ENCODE assay signal across 9 cellular contexts in genomic region chr17:83194761-83195329, GRCh38.
A peak's percentile ranks its signal among the peaks of the same experiment; 100 is the strongest.
DNase-seq lines count a peak whose midpoint lies in the region; ATAC-seq and TF ChIP-seq lines count a peak whose summit lies in the region.
"Had no signal": no experiment of that assay in that cellular context is flagged by ENCODE, and none has a peak within 500 bp of the region (broad histone marks: within the 10 kb centered on the region; RNA-seq: fewer than 3 reads in every experiment).

No MANE protein-coding gene starts in this region.

- H3K27ac ChIP-seq in BLaER1 (peak overlapping the region; percentile 56), Panc1 (ENCODE audit: low read length) (no peak overlapping the region), esophagus squamous epithelium (peak overlapping the region; percentile 42 to 84 (median 59)), ovary (peak overlapping the region in 1 of 2 donors; percentile 63)

- H3K4me1 ChIP-seq in BLaER1 (peaks cover 65% of the 10 kb centered on the region), Panc1 (ENCODE audit: control insufficient read depth, insufficient read depth, low read length) (no peaks in the 10 kb centered on the region), esophagus squamous epithelium (peaks cover 18 to 77% (median 23%) of the 10 kb centered on the region in 3 donors), ovary (ENCODE audit: insufficient read depth) (peaks cover 29% of the 10 kb centered on the region)

- H3K4me3 ChIP-seq in BLaER1 (no peak overlapping the region), Panc1 (ENCODE audit: low read depth in 2 of 2, low read length in 2 of 2) (no peak overlapping the region), esophagus squamous epithelium (no peak overlapping the region), ovary (no peak overlapping the region)

- DNase-seq in Panc1 (ENCODE audit: low read depth, low spot score) (no peak), esophagus squamous epithelium (lab: John Stamatoyannopoulos, UW) (no peak), ovary (peak in 3 of 5 donors; percentile 8 to 39 (median 21)), NCI-H1436 (lab: John Stamatoyannopoulos, UW) (no peak), superior temporal gyrus (ENCODE audit: extremely low spot score) (no peak)
- DNase-seq in activated CD4-positive, CD25-positive, alpha-beta regulatory T cell treated with anti-CD3 and anti-CD28 coated beads, Interleukin-2, amount 50 U/mL, for 72 hours = no peak
- DNase-seq: NCI-H1048 had no signal

- H3K36me3 ChIP-seq in BLaER1 (no peaks in the 10 kb centered on the region), Panc1 (ENCODE audit: control insufficient read depth, insufficient read depth, low read length) (no peaks in the 10 kb centered on the region), esophagus squamous epithelium (no peaks in the 10 kb centered on the region), ovary (no peaks in the 10 kb centered on the region)

- WGBS in esophagus squamous epithelium, 2 donors = 91 to 93% methylated on average over 8 to 9 of the region's 24 CpGs
- WGBS in ovary, 3 donors = 93 to 96% (median 96%) methylated on average over 24 of the region's 24 CpGs

- POLR2A ChIA-PET in Panc1 (lab: Charles Lee) = no interaction called here

- BruUV-seq in Panc1 (replicated peaks; lab: Mats Ljungman, UMichigan) = no TSS peak

- peaks cover 7% of the 10 kb centered on the region; the same call in 1 of the 2 replicates for H3K9me3 ChIP-seq in BLaER1
- H3K9me3 ChIP-seq in Panc1 (ENCODE audit: control insufficient read depth, insufficient read depth, low read depth, low read length) = no peaks in the 10 kb centered on the region
- no peaks in the 10 kb centered on the region for H3K9me3 ChIP-seq in esophagus squamous epithelium
- no peaks in the 10 kb centered on the region for H3K9me3 ChIP-seq in ovary

- TF ChIP-seq CTCF in Panc1 (IDR thresholded peaks at IDR 0.05) (no peak), esophagus squamous epithelium (IDR thresholded peaks at IDR 0.05) (no peak), ovary (IDR thresholded peaks at IDR 0.05) (no peak)

- CTCF ChIA-PET in Panc1 (lab: Charles Lee) = no interaction called here

- no peak for TF ChIP-seq EP300 in ovary (IDR thresholded peaks at IDR 0.05)

- intact Hi-C loops in Panc1 (cut with micrococcal nuclease; ENCODE audit: unreplicated experiment) (no loop called here), esophagus squamous epithelium (cut with DNase I) (no loop called here), ovary (cut with DNase I) (no loop called here)

- H3K9ac ChIP-seq in BLaER1 = no peak overlapping the region; the same call in 1 of the 2 replicates

- ATAC-seq in Panc1 = peak; percentile 10; the same call in 1 of the 2 replicates
- no peak for ATAC-seq in HG02571 (IDR thresholded peaks at IDR 0.05; ENCODE audit: unreplicated experiment)

- H3K4me2 ChIP-seq in BLaER1 = peak overlapping the region; percentile 82

- H4K20me1 ChIP-seq in BLaER1 = no peaks in the 10 kb centered on the region

- H3K27me3 ChIP-seq in BLaER1 (no peaks in the 10 kb centered on the region), Panc1 (ENCODE audit: control insufficient read depth, insufficient read depth, low read length) (no peaks in the 10 kb centered on the region), esophagus squamous epithelium (no peaks in the 10 kb centered on the region), ovary (no peaks in the 10 kb centered on the region)

- in situ Hi-C loops in Panc1 (cut with HindIII; ENCODE audit: low pct_unique_long_range_greater_than_20kb, low sequenced_read_pairs) = no loop called here

- TF ChIP-seq POLR2A in esophagus squamous epithelium (IDR thresholded peaks at IDR 0.05) (no peak), ovary (IDR thresholded peaks at IDR 0.05) (no peak)

Comparison
In these comparisons a context has a peak if more than half of its experiments do, and no peak if none do; other contexts are left out.
1. DNase-seq: peak in ovary (3 of 5); none in Panc1 (single experiment), esophagus squamous epithelium (single experiment), NCI-H1436 (single experiment), superior temporal gyrus (single experiment) and activated CD4-positive, CD25-positive, alpha-beta regulatory T cell treated with anti-CD3 and anti-CD28 coated beads, Interleukin-2, amount 50 U/mL, for 72 hours (single experiment).